Comparison of ENCODE assay signal across 8 cellular contexts in the genomic region with DNA sequence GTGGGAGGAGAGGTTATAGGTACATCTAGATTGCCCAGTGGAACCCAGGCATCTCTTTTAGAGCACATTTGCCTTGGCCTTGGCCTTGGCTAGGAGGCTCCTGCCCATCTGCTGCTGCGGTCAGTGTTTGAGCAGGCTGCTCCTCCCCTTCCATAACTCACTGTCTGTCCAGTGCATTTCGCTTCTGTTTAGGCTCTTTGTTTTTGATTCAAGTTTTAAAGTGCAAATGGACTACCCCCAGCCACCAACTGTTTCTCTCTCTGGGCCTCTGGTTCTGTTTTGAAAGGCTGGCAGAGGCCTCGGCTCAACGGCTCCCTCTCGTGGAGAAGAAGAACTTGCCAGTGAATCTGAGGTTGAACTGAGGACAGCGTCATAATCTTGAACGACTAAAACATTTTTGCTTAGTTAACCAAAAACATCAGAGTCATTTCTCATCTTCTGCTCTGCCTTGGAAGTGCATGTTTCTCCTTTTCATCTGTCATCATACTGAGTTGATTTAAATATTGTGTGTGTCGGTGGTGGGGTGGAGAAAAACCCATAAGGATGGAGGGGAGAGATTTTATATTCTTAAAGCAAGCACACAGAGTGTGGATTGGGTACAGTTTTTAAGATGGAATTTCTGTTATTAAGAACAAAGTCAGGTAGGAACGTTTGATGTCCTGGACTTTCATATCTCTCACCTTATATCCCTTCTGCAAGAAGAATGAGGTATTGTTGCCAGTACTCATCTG.
DNase-seq lines count a peak whose midpoint lies in the region; ATAC-seq and TF ChIP-seq lines count a peak whose summit lies in the region.

No MANE protein-coding gene starts in this region.

- no peak overlapping the region for H3K4me3 Mint-ChIP-seq in activated naive CD8-positive, alpha-beta T cell
- H3K4me3 Mint-ChIP-seq in glutamatergic neuron (ENCODE audit: unreplicated experiment) (no peak overlapping the region), progenitor cell of endocrine pancreas (ENCODE audit: low read depth) (no peak overlapping the region)

- no peaks in the 10 kb centered on the region for H3K9me3 ChIP-seq in HUES48 (ENCODE audit: control insufficient read depth, insufficient read depth, low read length)

- H3K27me3 Mint-ChIP-seq in activated naive CD8-positive, alpha-beta T cell: no peaks in the 10 kb centered on the region
- H3K27me3 Mint-ChIP-seq in glutamatergic neuron (ENCODE audit: unreplicated experiment): peaks cover 10% of the 10 kb centered on the region
- H3K27me3 Mint-ChIP-seq in progenitor cell of endocrine pancreas: no peaks in the 10 kb centered on the region

- H3K4me1 Mint-ChIP-seq in activated naive CD8-positive, alpha-beta T cell (ENCODE audit: low read depth): peaks cover 36% of the 10 kb centered on the region
- H3K4me1 Mint-ChIP-seq in glutamatergic neuron (ENCODE audit: low read depth, unreplicated experiment) (peaks cover 60% of the 10 kb centered on the region), progenitor cell of endocrine pancreas (ENCODE audit: low read depth) (peaks cover 9% of the 10 kb centered on the region)

- DNase-seq in DMS53 treated with DMSO at 0.1 percent for 48 hours (lab: John Stamatoyannopoulos, UW; ENCODE audit: unreplicated experiment): peak; percentile 38
- DNase-seq in SKM-1 treated with dmso at 0.1 percent for 144 hours (lab: John Stamatoyannopoulos, UW; ENCODE audit: unreplicated experiment): peak; percentile 58
- DNase-seq in glutamatergic neuron: peak; percentile 75
- peak; percentile 31 for DNase-seq in progenitor cell of endocrine pancreas (ENCODE audit: low spot score, unreplicated experiment)
- DNase-seq in ureter (ENCODE audit: low spot score): peak; percentile 80

- peaks cover 73% of the 10 kb centered on the region for H3K36me3 ChIP-seq in HUES48 (ENCODE audit: control insufficient read depth, insufficient read depth, low read length)

- peaks cover 12% of the 10 kb centered on the region for H3K36me3 Mint-ChIP-seq in activated naive CD8-positive, alpha-beta T cell
- H3K36me3 Mint-ChIP-seq in glutamatergic neuron (ENCODE audit: unreplicated experiment) (peaks cover 5% of the 10 kb centered on the region), progenitor cell of endocrine pancreas (ENCODE audit: insufficient read depth) (peaks cover 28% of the 10 kb centered on the region)

- no peaks in the 10 kb centered on the region for H3K27me3 ChIP-seq in HUES48 (ENCODE audit: control insufficient read depth, insufficient read depth, low read length)

- peak overlapping the region; percentile 54 for H3K27ac Mint-ChIP-seq in activated naive CD8-positive, alpha-beta T cell
- peak overlapping the region; percentile 4 for H3K27ac Mint-ChIP-seq in glutamatergic neuron (ENCODE audit: unreplicated experiment)
- H3K27ac Mint-ChIP-seq in progenitor cell of endocrine pancreas: peak overlapping the region; percentile 42

- H3K9me3 Mint-ChIP-seq in activated naive CD8-positive, alpha-beta T cell (ENCODE audit: low read depth): no peaks in the 10 kb centered on the region
- H3K9me3 Mint-ChIP-seq in glutamatergic neuron (ENCODE audit: unreplicated experiment) (peaks cover 16% of the 10 kb centered on the region), progenitor cell of endocrine pancreas (ENCODE audit: low read depth) (no peaks in the 10 kb centered on the region)

- TF ChIP-seq CTCF in glutamatergic neuron (IDR thresholded peaks at IDR 0.05; ENCODE audit: partially characterized antibody, unreplicated experiment): peak; percentile 80
- TF ChIP-seq CTCF in progenitor cell of endocrine pancreas (IDR thresholded peaks at IDR 0.05; ENCODE audit: unreplicated experiment): peak; percentile 91

- no peak overlapping the region for H3K9ac ChIP-seq in HUES48 (ENCODE audit: low read depth, low read length)

- H3K4me1 ChIP-seq in HUES48 (ENCODE audit: control insufficient read depth, insufficient read depth, low read length): peaks cover 42% of the 10 kb centered on the region

- peak overlapping the region; percentile 9 for H3K27ac ChIP-seq in HUES48 (ENCODE audit: low read depth, low read length)

- H3K4me3 ChIP-seq in HUES48 (ENCODE audit: low read depth, low read length): no peak overlapping the region

- ATAC-seq in HG03457 (IDR thresholded peaks at IDR 0.05; ENCODE audit: unreplicated experiment): no peak

Comparison
In these comparisons a context has a peak if more than half of its experiments do, and no peak if none do; other contexts are left out.
1. H3K27ac Mint-ChIP-seq: peak in every context shown above with its lines; median percentile 54 in activated naive CD8-positive, alpha-beta T cell; 42 in progenitor cell of endocrine pancreas; 4 in glutamatergic neuron.